8 cellular contexts compared by ENCODE assay signal in genomic region chr11:61791737-61792309, GRCh38. TPM values are rescaled to one million over a fixed set of nuclear protein-coding genes. Genes with fewer than 3 reads are reported as not detected.
DNase-seq lines count a peak whose midpoint lies in the region; ATAC-seq and TF ChIP-seq lines count a peak whose summit lies in the region.

No MANE protein-coding gene starts in this region.

- H3K4me3 ChIP-seq in HL-60 (replicated peaks; ENCODE audit: insufficient read depth, low read length) = peak overlapping the region; percentile 78
- H3K4me3 ChIP-seq in OCI-LY3 (ENCODE audit: low read length) = peak overlapping the region; percentile 90
- peak overlapping the region; percentile 79 to 99 for H3K4me3 ChIP-seq in ascending aorta
- H3K4me3 ChIP-seq in parathyroid adenoma (ENCODE audit: low read depth, low read length) = peak overlapping the region; percentile 92

- intact Hi-C loops in ascending aorta (cut with DNase I) = loop anchor here (1.0 to 5.0 kb wide), 4 partner anchors 23 to 330 kb away; partner anchors contain the start of genes FTH1 and INCENP
- intact Hi-C loops in left ventricle myocardium superior (cut with micrococcal nuclease) = loop anchor here (10.0 kb wide), 1 partner anchor 293 kb away; no protein-coding TSS in a partner anchor

- peak; percentile 22 for DNase-seq in stimulated activated CD4-positive, alpha-beta T cell treated with anti-CD3 and anti-CD28 coated beads, Interleukin-12 subunit alpha, Interleukin-12 subunit beta, amount 100 ng/mL, for 4 hours
- DNase-seq in stimulated activated CD4-positive, alpha-beta T cell treated with anti-CD3 and anti-CD28 coated beads, Interleukin-4, amount 100 ng/mL, for 4 hours = no peak
- DNase-seq in HL-60 (ENCODE audit: low read depth in 1 of 2, low spot score in 1 of 2) (peak in 1 of 2 experiments; percentile 55), ascending aorta (ENCODE audit: low spot score in 2 of 2) (peak in 1 of 2 donors; percentile 89), left ventricle myocardium superior (no peak)

- H2AFZ ChIP-seq in OCI-LY3 (ENCODE audit: low read depth, low read length) (peak overlapping the region; percentile 91), parathyroid adenoma (peak overlapping the region; percentile 93)

- H3K9ac ChIP-seq in OCI-LY3 (ENCODE audit: low read length) (peak overlapping the region; percentile 99), parathyroid adenoma (no peak overlapping the region)

- no peaks in the 10 kb centered on the region for H3K27me3 ChIP-seq in HL-60 (ENCODE audit: insufficient read depth, poor library complexity, severe bottlenecking)
- no peaks in the 10 kb centered on the region for H3K27me3 ChIP-seq in OCI-LY3 (ENCODE audit: low read depth, low read length)
- H3K27me3 ChIP-seq in ascending aorta = no peaks in the 10 kb centered on the region
- no peaks in the 10 kb centered on the region for H3K27me3 ChIP-seq in parathyroid adenoma (ENCODE audit: control insufficient read depth, insufficient read depth, low read length)

- peaks cover 56% of the 10 kb centered on the region for H3K36me3 ChIP-seq in OCI-LY3 (replicated peaks; ENCODE audit: low read depth, low read length)
- peaks cover 32 to 35% of the 10 kb centered on the region in 2 donors for H3K36me3 ChIP-seq in ascending aorta
- no peaks in the 10 kb centered on the region for H3K36me3 ChIP-seq in parathyroid adenoma (ENCODE audit: control insufficient read depth, insufficient read depth, low read length)

- peaks cover 24% of the 10 kb centered on the region for H3K4me1 ChIP-seq in OCI-LY3 (ENCODE audit: low read length)
- peaks cover 5 to 19% of the 10 kb centered on the region in 2 donors for H3K4me1 ChIP-seq in ascending aorta
- H3K4me1 ChIP-seq in parathyroid adenoma = no peaks in the 10 kb centered on the region

- H3K9me3 ChIP-seq in OCI-LY3 (ENCODE audit: insufficient read depth, low read length) (no peaks in the 10 kb centered on the region), ascending aorta (no peaks in the 10 kb centered on the region), parathyroid adenoma (ENCODE audit: control insufficient read depth, low read length) (no peaks in the 10 kb centered on the region)

- peaks cover 10% of the 10 kb centered on the region; the same call in 1 of the 2 replicates for H4K20me1 ChIP-seq in OCI-LY3 (ENCODE audit: insufficient read depth, low read length)

- ATAC-seq in left ventricle myocardium superior = peak; percentile 52
- no peak for ATAC-seq in HG03457 (IDR thresholded peaks at IDR 0.05; ENCODE audit: unreplicated experiment)

- TF ChIP-seq CTCF in HL-60 (IDR thresholded peaks at IDR 0.05; ENCODE audit: insufficient read depth, low read length) = no peak
- TF ChIP-seq CTCF in OCI-LY3 (IDR thresholded peaks at IDR 0.05; ENCODE audit: low read depth, low read length) = no peak; the same call in 1 of the 2 replicates
- peak in 1 of 3 experiments; percentile 18 for TF ChIP-seq CTCF in ascending aorta (IDR thresholded peaks at IDR 0.05)
- TF ChIP-seq CTCF in parathyroid adenoma (IDR thresholded peaks at IDR 0.05) = no peak

- H3K27ac ChIP-seq in HL-60 (replicated peaks) = peak overlapping the region; percentile 100
- peak overlapping the region; percentile 83 for H3K27ac ChIP-seq in OCI-LY3 (ENCODE audit: low read length)
- peak overlapping the region; percentile 87 to 97 for H3K27ac ChIP-seq in ascending aorta
- peak overlapping the region; percentile 89 for H3K27ac ChIP-seq in parathyroid adenoma

- H3K79me2 ChIP-seq in OCI-LY3 (ENCODE audit: low read length) = peaks cover 78% of the 10 kb centered on the region
- H3K79me2 ChIP-seq in parathyroid adenoma = peaks cover 3% of the 10 kb centered on the region

- H3K4me2 ChIP-seq in OCI-LY3 (ENCODE audit: low read length) (peak overlapping the region; percentile 77), parathyroid adenoma (ENCODE audit: low read length) (peak overlapping the region; percentile 87)

RNA-seq across cellular contexts. Expression of gene TMEM258, which starts 0.6 kb away (rescaled TPM):
- total RNA-seq in ascending aorta = 26.4 TPM
- 130 TPM for total RNA-seq in left ventricle myocardium superior

RNA-seq across cellular contexts. Expression of gene FEN1, which starts 0.9 kb away (rescaled TPM):
- 1.5 TPM for total RNA-seq in ascending aorta
- total RNA-seq in left ventricle myocardium superior = 6.4 TPM

RNA-seq across cellular contexts. Expression of gene FADS1, which starts 25.0 kb away (rescaled TPM):
- 47.1 TPM for total RNA-seq in ascending aorta
- total RNA-seq in left ventricle myocardium superior = 26.3 TPM

RNA-seq across cellular contexts. Expression of gene FADS2, which starts 36.3 kb away (rescaled TPM):
- total RNA-seq in ascending aorta (37.6 TPM), left ventricle myocardium superior (24.7 TPM)

RNA-seq across cellular contexts. Expression of gene MYRF, which starts 39.4 kb away (rescaled TPM):
- total RNA-seq in ascending aorta (not detected), left ventricle myocardium superior (2.1 TPM)
